ENCODE assay signal across 16 cellular contexts in the genomic region with DNA sequence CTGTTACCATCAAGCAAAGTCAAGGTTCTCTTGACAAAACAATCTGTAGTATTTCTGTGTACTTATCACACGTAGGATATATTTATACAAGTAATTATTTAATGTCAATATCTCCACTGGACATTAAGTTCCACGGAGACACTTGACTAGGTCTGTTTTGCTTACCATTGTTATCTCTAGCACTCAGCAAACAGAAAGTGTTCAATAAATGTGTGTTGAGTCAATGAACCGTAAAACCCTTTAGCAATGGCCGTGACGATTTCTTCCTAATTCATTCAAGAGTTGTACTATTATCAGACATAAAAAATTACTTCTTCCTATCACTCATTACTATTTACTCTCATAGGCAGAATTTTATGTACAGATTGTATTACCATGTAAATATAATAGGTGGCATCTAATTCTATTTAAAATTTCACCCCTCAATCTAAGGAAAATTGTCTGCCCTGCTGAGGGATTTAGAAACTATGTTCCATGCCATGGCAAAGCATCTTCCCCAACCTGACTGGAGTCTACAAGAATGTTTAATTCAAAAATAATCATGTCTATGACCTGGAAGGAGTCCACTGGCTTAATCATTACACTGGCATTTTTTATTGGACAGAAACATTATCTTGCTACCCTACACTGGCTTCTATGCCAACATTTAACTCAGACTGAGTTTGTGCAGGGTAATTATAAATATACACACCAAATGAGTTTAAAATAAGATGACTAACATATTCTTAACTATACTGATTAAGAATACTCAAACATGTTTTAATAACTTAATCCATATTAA.
DNase-seq lines count a peak whose midpoint lies in the region; ATAC-seq and TF ChIP-seq lines count a peak whose summit lies in the region.
"Had no signal": no experiment of that assay in that cellular context is flagged by ENCODE, and none has a peak within 500 bp of the region (broad histone marks: within the 10 kb centered on the region; RNA-seq: fewer than 3 reads in every experiment).

No MANE protein-coding gene starts in this region.

- H4K20me1 ChIP-seq in IMR-90 (ENCODE audit: insufficient read depth, low read length) = no peaks in the 10 kb centered on the region
- H4K20me1 ChIP-seq: BLaER1 had no signal

- no peak overlapping the region for H3K4me2 ChIP-seq in IMR-90 (ENCODE audit: low read depth, low read length)
- H3K4me2 ChIP-seq: BLaER1 had no signal

- H2BK20ac ChIP-seq in IMR-90 (ENCODE audit: low read depth, low read length) = no peak overlapping the region

- H3K4me3 ChIP-seq in IMR-90 (ENCODE audit: insufficient read depth, low read depth, low read length) = no peak overlapping the region
- H3K4me3 ChIP-seq: BLaER1, psoas muscle, tibial nerve had no signal

- H3K4ac ChIP-seq in IMR-90 (ENCODE audit: low read depth, low read length) = no peak overlapping the region

- no CpG with 5 or more reads among the region's 5 CpGs for WGBS in IMR-90 (ENCODE audit: extremely low coverage in 2 of 2, insufficient read length in 1 of 2), 2 experiments

- H3K14ac ChIP-seq in IMR-90 (replicated peaks; ENCODE audit: low read depth, low read length) = no peak overlapping the region

- POLR2A ChIA-PET in IMR-90 (lab: Charles Lee; ENCODE audit: unreplicated experiment) = no interaction called here

- no peaks in the 10 kb centered on the region for H3K9me1 ChIP-seq in IMR-90 (ENCODE audit: insufficient read depth, low read length)

- H4K5ac ChIP-seq in IMR-90 (ENCODE audit: low read depth, low read length) = no peak overlapping the region

- no peak overlapping the region for H2AK5ac ChIP-seq in IMR-90 (ENCODE audit: low read depth, low read length)

- H3K36me3 Mint-ChIP-seq in osteocyte (ENCODE audit: unreplicated experiment) = peaks cover 2% of the 10 kb centered on the region

- H2BK5ac ChIP-seq in IMR-90 (ENCODE audit: low read depth, low read length, poor library complexity, severe bottlenecking) = no peak overlapping the region

- H3K4me1 ChIP-seq in IMR-90 (ENCODE audit: control insufficient read depth, insufficient read depth, low read length) = no peaks in the 10 kb centered on the region
- H3K4me1 ChIP-seq: BLaER1 had no signal

- CTCF ChIA-PET in IMR-90 (lab: Yijun Ruan, JAX) = interaction anchor here (0.7 kb wide), 1 partner anchor 110 kb away, joined by 4 read pairs; no protein-coding TSS in a partner anchor

- H3K27me3 Mint-ChIP-seq in osteocyte (ENCODE audit: unreplicated experiment) = no peaks in the 10 kb centered on the region

- no peak overlapping the region for H3K4me3 Mint-ChIP-seq in osteocyte (ENCODE audit: unreplicated experiment)
- H3K4me3 Mint-ChIP-seq: endodermal cell had no signal

- no peak for TF ChIP-seq POLR2A in IMR-90 (IDR thresholded peaks at IDR 0.05; ENCODE audit: low read depth, low read length)

- peak; percentile 65 for DNase-seq in COR-L47 (lab: John Stamatoyannopoulos, UW)
- peak; percentile 35 for DNase-seq in IMR-90
- peak; percentile 34 for DNase-seq in NCI-H526 treated with DMSO at 0.1 percent for 48 hours (lab: John Stamatoyannopoulos, UW)
- DNase-seq in fibroblast of peridontal ligament (ENCODE audit: extremely low read depth) = peak; percentile 57
- DNase-seq in glomerular visceral epithelial cell (ENCODE audit: extremely low spot score) = no peak
- DNase-seq in osteocyte (ENCODE audit: extremely low spot score, unreplicated experiment) = no peak
- no peak for DNase-seq in hepatic stellate cell (ENCODE audit: low spot score)
- no peak for DNase-seq in AML-193 (lab: John Stamatoyannopoulos, UW)
- DNase-seq: activated gamma-delta T cell treated with Interleukin-2 at 50 U/mL for 16 hours; endodermal cell; kidney glomerular epithelial cell; NCI-H187 treated with DMSO at 0.1 percent for 48 hours; psoas muscle; stimulated activated CD8-positive, alpha-beta memory T cell treated with anti-CD3 and anti-CD28 coated beads, Interleukin-4, amount 100 ng/mL, for 48 hours had no signal

- dilution Hi-C loops in IMR-90 (cut with HindIII; ENCODE audit: low sequenced_read_pairs, unreplicated experiment) = no loop called here

- no peak overlapping the region for H2BK120ac ChIP-seq in IMR-90 (ENCODE audit: low read depth, low read length)

- no TSS peak for BruUV-seq in IMR-90 (replicated peaks; lab: Mats Ljungman, UMichigan)

- H3K18ac ChIP-seq in IMR-90 (ENCODE audit: low read depth, low read length) = no peak overlapping the region

- no peak overlapping the region for H2BK15ac ChIP-seq in IMR-90 (ENCODE audit: low read depth, low read length)

- in situ Hi-C loops in IMR-90 (cut with MboI; ENCODE audit: low sequenced_read_pairs) = no loop called here

- no peak overlapping the region for H3K27ac Mint-ChIP-seq in osteocyte (ENCODE audit: unreplicated experiment)
- H3K27ac Mint-ChIP-seq: endodermal cell had no signal

- H3K4me1 Mint-ChIP-seq in osteocyte (ENCODE audit: unreplicated experiment) = peaks cover 3% of the 10 kb centered on the region

- H2AK9ac ChIP-seq in IMR-90 (replicated peaks; ENCODE audit: low read depth, low read length, poor library complexity) = no peak overlapping the region

- H2AFZ ChIP-seq in IMR-90 (replicated peaks; ENCODE audit: low read length, poor library complexity) = no peak overlapping the region

- H3K23ac ChIP-seq in IMR-90 (ENCODE audit: low read depth, low read length) = no peak overlapping the region

- H3K9me3 ChIP-seq in IMR-90 (ENCODE audit: control insufficient read depth, insufficient read depth, low read length) = no peaks in the 10 kb centered on the region
- H3K9me3 ChIP-seq: BLaER1, psoas muscle, tibial nerve had no signal

- no peaks in the 10 kb centered on the region for H3K79me1 ChIP-seq in IMR-90 (ENCODE audit: low read depth in 1 of 2, low read length in 2 of 2)

- TF ChIP-seq RAD21 in IMR-90 (IDR thresholded peaks at IDR 0.05; ENCODE audit: low read length) = no peak

- no peaks in the 10 kb centered on the region for H3K9me3 Mint-ChIP-seq in osteocyte (ENCODE audit: unreplicated experiment)
- H3K9me3 Mint-ChIP-seq: endodermal cell had no signal

- no peak overlapping the region for H3K27ac ChIP-seq in IMR-90 (ENCODE audit: insufficient read depth, low read length)
- H3K27ac ChIP-seq: BLaER1, psoas muscle, tibial nerve had no signal

- intact Hi-C loops in IMR-90 (cut with micrococcal nuclease) = no loop called here

- TF ChIP-seq CTCF in IMR-90 (conservative IDR thresholded peaks at IDR 0.05; ENCODE audit: low read depth, low read length) = no peak
- TF ChIP-seq CTCF in osteocyte (IDR thresholded peaks at IDR 0.05) = no peak

- H3K56ac ChIP-seq in IMR-90 (ENCODE audit: extremely low read depth, insufficient read depth, low read length) = no peak overlapping the region

- no peak overlapping the region for H3K9ac ChIP-seq in IMR-90 (ENCODE audit: low read depth, low read length)
- H3K9ac ChIP-seq: BLaER1 had no signal

- H3K36me3 ChIP-seq in IMR-90 (ENCODE audit: control insufficient read depth, insufficient read depth, low read length) = no peaks in the 10 kb centered on the region
- H3K36me3 ChIP-seq: BLaER1 had no signal

- H4K91ac ChIP-seq in IMR-90 (ENCODE audit: insufficient read depth, low read depth, low read length) = no peak overlapping the region

- H3K27me3 ChIP-seq in IMR-90 (ENCODE audit: control insufficient read depth, insufficient read depth, low read length) = no peaks in the 10 kb centered on the region
- H3K27me3 ChIP-seq: BLaER1, tibial nerve had no signal

- no peak overlapping the region for H4K8ac ChIP-seq in IMR-90 (ENCODE audit: low read depth in 2 of 2, low read length in 2 of 2)

- peak; percentile 69 for ATAC-seq in IMR-90 (ENCODE audit: low read depth)
- ATAC-seq: psoas muscle had no signal

TF ChIP-seq in IMR-90, 13 proteins besides CTCF, POLR2A, EP300 and RAD21:
- TF ChIP-seq MXI1 (IDR thresholded peaks at IDR 0.05; ENCODE audit: borderline replicate concordance, low read depth, low read length) (no peak), FOS (IDR thresholded peaks at IDR 0.05; ENCODE audit: low read depth, low read length) (no peak), CEBPB (IDR thresholded peaks at IDR 0.05; ENCODE audit: low read depth, low read length) (no peak), SMC3 (IDR thresholded peaks at IDR 0.05; ENCODE audit: low read depth, low read length) (no peak), RFX5 (IDR thresholded peaks at IDR 0.05; ENCODE audit: low read depth, low read length) (no peak), BHLHE40 (IDR thresholded peaks at IDR 0.05; ENCODE audit: low read depth, low read length) (no peak), MAFK (IDR thresholded peaks at IDR 0.05; ENCODE audit: low read depth, low read length) (no peak), CHD1 (IDR thresholded peaks at IDR 0.05; ENCODE audit: low read depth, low read length) (no peak), RCOR1 (IDR thresholded peaks at IDR 0.05; ENCODE audit: insufficient replicate concordance, low read length) (no peak), NFE2L2 (IDR thresholded peaks at IDR 0.05; ENCODE audit: low read depth, low read length) (no peak), MAZ (IDR thresholded peaks at IDR 0.05; ENCODE audit: borderline replicate concordance, low read depth, low read length) (no peak)
- TF ChIP-seq, protein P1, sequence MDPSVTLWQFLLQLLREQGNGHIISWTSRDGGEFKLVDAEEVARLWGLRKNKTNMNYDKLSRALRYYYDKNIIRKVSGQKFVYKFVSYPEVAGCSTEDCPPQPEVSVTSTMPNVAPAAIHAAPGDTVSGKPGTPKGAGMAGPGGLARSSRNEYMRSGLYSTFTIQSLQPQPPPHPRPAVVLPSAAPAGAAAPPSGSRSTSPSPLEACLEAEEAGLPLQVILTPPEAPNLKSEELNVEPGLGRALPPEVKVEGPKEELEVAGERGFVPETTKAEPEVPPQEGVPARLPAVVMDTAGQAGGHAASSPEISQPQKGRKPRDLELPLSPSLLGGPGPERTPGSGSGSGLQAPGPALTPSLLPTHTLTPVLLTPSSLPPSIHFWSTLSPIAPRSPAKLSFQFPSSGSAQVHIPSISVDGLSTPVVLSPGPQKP (IDR thresholded peaks at IDR 0.05; ENCODE audit: borderline replicate concordance, low read depth, low read length) = no peak
- TF ChIP-seq, protein P2, sequence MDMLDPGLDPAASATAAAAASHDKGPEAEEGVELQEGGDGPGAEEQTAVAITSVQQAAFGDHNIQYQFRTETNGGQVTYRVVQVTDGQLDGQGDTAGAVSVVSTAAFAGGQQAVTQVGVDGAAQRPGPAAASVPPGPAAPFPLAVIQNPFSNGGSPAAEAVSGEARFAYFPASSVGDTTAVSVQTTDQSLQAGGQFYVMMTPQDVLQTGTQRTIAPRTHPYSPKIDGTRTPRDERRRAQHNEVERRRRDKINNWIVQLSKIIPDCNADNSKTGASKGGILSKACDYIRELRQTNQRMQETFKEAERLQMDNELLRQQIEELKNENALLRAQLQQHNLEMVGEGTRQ (IDR thresholded peaks at IDR 0.05; ENCODE audit: low read depth, low read length) = no peak
TF ChIP-seq in IMR-90: peak in this region for 0.

Comparison
In these comparisons a context has a peak if more than half of its experiments do, and no peak if none do; other contexts are left out.
1. DNase-seq: peak in COR-L47 (single experiment), IMR-90 (single experiment), NCI-H526 treated with DMSO at 0.1 percent for 48 hours (single experiment) and fibroblast of peridontal ligament (single experiment); none in glomerular visceral epithelial cell (single experiment), osteocyte (single experiment), hepatic stellate cell (single experiment) and AML-193 (0 of 2).